In the genomic region with DNA sequence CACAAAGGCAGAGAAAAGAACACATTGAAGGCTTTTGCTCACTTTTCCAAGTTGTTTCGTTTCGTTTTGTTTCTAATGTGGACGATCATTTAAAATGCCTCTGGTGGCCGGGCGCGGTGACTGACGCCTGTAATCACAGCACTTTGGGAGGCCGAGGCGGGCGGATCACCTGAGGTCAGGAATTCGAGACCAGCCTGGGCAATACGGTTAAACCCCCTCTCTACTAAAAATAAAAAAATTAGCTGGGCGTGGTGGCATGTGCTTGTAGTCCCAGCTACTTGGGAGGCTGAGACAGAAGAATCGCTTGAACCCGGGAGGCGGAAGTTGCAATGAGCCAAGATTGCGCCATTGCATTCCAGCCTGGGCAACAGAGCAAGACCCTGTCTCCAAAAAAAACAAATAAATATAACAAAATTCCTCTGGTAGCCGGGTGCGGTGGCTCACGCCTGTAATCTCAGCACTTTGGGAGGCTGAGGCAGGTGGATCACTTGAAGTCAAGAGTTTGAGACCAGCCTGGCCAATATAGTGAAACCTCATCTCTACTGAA, we compare ENCODE assay signal across 8 cellular contexts. TPM values are rescaled to one million over a fixed set of nuclear protein-coding genes. Genes with fewer than 3 reads are reported as not detected.
A peak's percentile ranks its signal among the peaks of the same experiment; 100 is the strongest.
DNase-seq lines count a peak whose midpoint lies in the region; ATAC-seq, FAIRE-seq and TF ChIP-seq lines count a peak whose summit lies in the region.
"Not testable (repeated sequence)": the region's sequence is repeated elsewhere in the genome, so short reads cannot be mapped to it uniquely, and the experiment has no call there.

No MANE protein-coding gene starts in this region.

- H3K4me3 Mint-ChIP-seq in CD8-positive, alpha-beta T cell, result peak overlapping the region; percentile 92
- H3K4me3 Mint-ChIP-seq in activated CD4-positive, alpha-beta memory T cell treated with anti-CD3 and anti-CD28 coated beads, Interleukin-2, amount 10 ng/mL, durations not matched to agents 7 days and 5 days, result peak overlapping the region; percentile 77
- peak overlapping the region; percentile 85 for H3K4me3 Mint-ChIP-seq in nephron progenitor cell

- intact Hi-C loops in CD8-positive, alpha-beta T cell (cut with DNase I, micrococcal nuclease), result loop anchor here (1.0 to 5.0 kb wide), 11 partner anchors 17 to 615 kb away; a partner anchor contains a TSS
- intact Hi-C loops in left ventricle myocardium inferior (cut with micrococcal nuclease), result loop anchor here (10.0 kb wide), 1 partner anchor 59 kb away; no protein-coding TSS in a partner anchor

- not testable (repeated sequence) for H3K27me3 ChIP-seq in CD8-positive, alpha-beta T cell (ENCODE audit: insufficient read depth, low read length); bronchial epithelial cell (ENCODE audit: control insufficient read depth, insufficient read depth, low read length); left ventricle myocardium inferior (ENCODE audit: low read depth)

- TF ChIP-seq CTCF in CD8-positive, alpha-beta T cell (IDR thresholded peaks at IDR 0.05), result peak; percentile 25
- TF ChIP-seq CTCF in bronchial epithelial cell (IDR thresholded peaks at IDR 0.05; ENCODE audit: insufficient read depth, low read length, severe bottlenecking), result not testable (repeated sequence)
- TF ChIP-seq CTCF in left ventricle myocardium inferior (IDR thresholded peaks at IDR 0.05; ENCODE audit: borderline replicate concordance) (peak; percentile 46), nephron progenitor cell (IDR thresholded peaks at IDR 0.05) (peak; percentile 16)

- POLR2A ChIA-PET in CD8-positive, alpha-beta T cell (lab: Charles Lee), result interaction anchor here (0.6 to 1.0 kb wide), 4 partner anchors 35 to 244 kb away, joined by 3 read pairs; a partner anchor contains a TSS
- POLR2A ChIA-PET in HEK293T (lab: Yijun Ruan, JAX), result interaction anchor here (0.7 to 1.0 kb wide), 2 partner anchors 9 to 73 kb away, joined by 3 to 4 read pairs; no protein-coding TSS in a partner anchor
- POLR2A ChIA-PET in activated CD4-positive, alpha-beta memory T cell treated with anti-CD3 and anti-CD28 coated beads, Interleukin-2, amount 10 ng/mL, durations not matched to agents 7 days and 5 days (lab: Charles Lee), result interaction anchor here (1.0 to 1.1 kb wide), 2 partner anchors 16 to 41 kb away, joined by 3 read pairs; a partner anchor contains a TSS

- not testable (repeated sequence) for H3K9me3 Mint-ChIP-seq in CD8-positive, alpha-beta T cell; activated CD4-positive, alpha-beta memory T cell treated with anti-CD3 and anti-CD28 coated beads, Interleukin-2, amount 10 ng/mL, durations not matched to agents 7 days and 5 days; nephron progenitor cell

- not testable (repeated sequence) for H3K36me3 ChIP-seq in CD8-positive, alpha-beta T cell (ENCODE audit: insufficient read depth, low read length); bronchial epithelial cell (ENCODE audit: control insufficient read depth, insufficient read depth, low read length); left ventricle myocardium inferior

- H3K9me3 ChIP-seq in CD8-positive, alpha-beta T cell (ENCODE audit: low read length); left ventricle myocardium inferior (replicated peaks): not testable (repeated sequence)

- not testable (repeated sequence) for H3K4me1 ChIP-seq in CD8-positive, alpha-beta T cell (ENCODE audit: insufficient read depth, low read length)
- H3K4me1 ChIP-seq in left ventricle myocardium inferior, result peaks cover 52% of the 10 kb centered on the region

- H3K27me3 Mint-ChIP-seq in CD8-positive, alpha-beta T cell (ENCODE audit: low read depth); activated CD4-positive, alpha-beta memory T cell treated with anti-CD3 and anti-CD28 coated beads, Interleukin-2, amount 10 ng/mL, durations not matched to agents 7 days and 5 days; nephron progenitor cell (ENCODE audit: low read depth, poor library complexity): not testable (repeated sequence)

- H3K36me3 Mint-ChIP-seq in CD8-positive, alpha-beta T cell; activated CD4-positive, alpha-beta memory T cell treated with anti-CD3 and anti-CD28 coated beads, Interleukin-2, amount 10 ng/mL, durations not matched to agents 7 days and 5 days (ENCODE audit: low read depth); nephron progenitor cell (ENCODE audit: low read depth): not testable (repeated sequence)

- peak overlapping the region; percentile 75 for H3K27ac ChIP-seq in CD8-positive, alpha-beta T cell (ENCODE audit: low read depth, low read length)
- peak overlapping the region; percentile 98 for H3K27ac ChIP-seq in left ventricle myocardium inferior (replicated peaks)

- CTCF ChIA-PET in CD8-positive, alpha-beta T cell (lab: Charles Lee), result interaction anchor here (0.8 kb wide), 1 partner anchor 16 kb away, joined by 3 read pairs; no protein-coding TSS in a partner anchor
- CTCF ChIA-PET in HEK293T (lab: Yijun Ruan, JAX), result interaction anchor here (1.0 kb wide), 1 partner anchor 17 kb away, joined by 7 read pairs; no protein-coding TSS in a partner anchor
- CTCF ChIA-PET in activated CD4-positive, alpha-beta memory T cell treated with anti-CD3 and anti-CD28 coated beads, Interleukin-2, amount 10 ng/mL, durations not matched to agents 7 days and 5 days (lab: Charles Lee), result interaction anchor here (0.8 kb wide), 1 partner anchor 70 kb away, joined by 3 read pairs; no protein-coding TSS in a partner anchor

- peaks cover 14% of the 10 kb centered on the region for H3K4me1 Mint-ChIP-seq in CD8-positive, alpha-beta T cell (ENCODE audit: low read depth)
- H3K4me1 Mint-ChIP-seq in activated CD4-positive, alpha-beta memory T cell treated with anti-CD3 and anti-CD28 coated beads, Interleukin-2, amount 10 ng/mL, durations not matched to agents 7 days and 5 days, result peaks cover 19% of the 10 kb centered on the region
- peaks cover 14% of the 10 kb centered on the region for H3K4me1 Mint-ChIP-seq in nephron progenitor cell

- DNase-seq in CD8-positive, alpha-beta T cell, result peak in 4 of 7 experiments; percentile 8 to 40 (median 28)
- not testable (repeated sequence) for DNase-seq in HEK293T (ENCODE audit: extremely low spot score); bronchial epithelial cell (ENCODE audit: low read depth); left ventricle myocardium inferior
- DNase-seq in NCI-H82 (lab: John Stamatoyannopoulos, UW) (peak; percentile 65), nephron progenitor cell (peak; percentile 28)
- DNase-seq in activated CD4-positive, alpha-beta memory T cell treated with anti-CD3 and anti-CD28 coated beads, Interleukin-2, amount 10 ng/mL, durations not matched to agents 7 days and 5 days, result peak; percentile 41
- peak in 4 of 6 experiments; percentile 17 to 50 (median 31) for DNase-seq in stimulated activated naive CD4-positive, alpha-beta T cell (lab: John Stamatoyannopoulos, UW)

- peak overlapping the region; percentile 77 for H3K4me3 ChIP-seq in CD8-positive, alpha-beta T cell (ENCODE audit: low read depth, low read length)
- peak overlapping the region; percentile 89 for H3K4me3 ChIP-seq in bronchial epithelial cell (ENCODE audit: low read depth, low read length)
- H3K4me3 ChIP-seq in left ventricle myocardium inferior, result peak overlapping the region; percentile 96

- not testable (repeated sequence) for FAIRE-seq in bronchial epithelial cell (lab: Jason Lieb, UNC)

- not testable (repeated sequence) for ATAC-seq in CD8-positive, alpha-beta T cell

- peak overlapping the region; percentile 92 for H3K27ac Mint-ChIP-seq in CD8-positive, alpha-beta T cell
- H3K27ac Mint-ChIP-seq in activated CD4-positive, alpha-beta memory T cell treated with anti-CD3 and anti-CD28 coated beads, Interleukin-2, amount 10 ng/mL, durations not matched to agents 7 days and 5 days, result peak overlapping the region; percentile 66
- H3K27ac Mint-ChIP-seq in nephron progenitor cell, result peak overlapping the region; percentile 84

TF ChIP-seq in HEK293T, 16 proteins besides CTCF, POLR2A, EP300 and RAD21:
- TF ChIP-seq L3MBTL2 (conservative IDR thresholded peaks at IDR 0.05), result peak; percentile 40
- TF ChIP-seq, protein P1, sequence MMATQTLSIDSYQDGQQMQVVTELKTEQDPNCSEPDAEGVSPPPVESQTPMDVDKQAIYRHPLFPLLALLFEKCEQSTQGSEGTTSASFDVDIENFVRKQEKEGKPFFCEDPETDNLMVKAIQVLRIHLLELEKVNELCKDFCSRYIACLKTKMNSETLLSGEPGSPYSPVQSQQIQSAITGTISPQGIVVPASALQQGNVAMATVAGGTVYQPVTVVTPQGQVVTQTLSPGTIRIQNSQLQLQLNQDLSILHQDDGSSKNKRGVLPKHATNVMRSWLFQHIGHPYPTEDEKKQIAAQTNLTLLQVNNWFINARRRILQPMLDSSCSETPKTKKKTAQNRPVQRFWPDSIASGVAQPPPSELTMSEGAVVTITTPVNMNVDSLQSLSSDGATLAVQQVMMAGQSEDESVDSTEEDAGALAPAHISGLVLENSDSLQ (IDR thresholded peaks at IDR 0.05), result peak; percentile 84

RNA-seq across cellular contexts. Expression of a gene that starts 1.1 kb away (rescaled TPM):
- 10 to 100 TPM; 18.4 to 22.2 TPM for total RNA-seq in CD8-positive, alpha-beta T cell
- total RNA-seq in activated CD4-positive, alpha-beta memory T cell treated with anti-CD3 and anti-CD28 coated beads, Interleukin-2, amount 10 ng/mL, durations not matched to agents 7 days and 5 days, result 10 to 100 TPM; 23.0 to 24.1 TPM
- 32.3 and 40.5 TPM in 2 replicates for total RNA-seq in bronchial epithelial cell
- 531 TPM for total RNA-seq in left ventricle myocardium inferior

RNA-seq across cellular contexts. Expression of a gene that starts 41.5 kb away (rescaled TPM):
- 1 to 10 TPM; 7.3 to 7.7 TPM for total RNA-seq in CD8-positive, alpha-beta T cell
- total RNA-seq in activated CD4-positive, alpha-beta memory T cell treated with anti-CD3 and anti-CD28 coated beads, Interleukin-2, amount 10 ng/mL, durations not matched to agents 7 days and 5 days, result 10 to 100 TPM; 70.0 to 72.0 TPM
- 47.9 and 61.6 TPM in 2 replicates for total RNA-seq in bronchial epithelial cell
- 19.3 TPM for total RNA-seq in left ventricle myocardium inferior

Comparison
In these comparisons a context has a peak if more than half of its experiments do, and no peak if none do; other contexts are left out.
1. RNA of a gene that starts 1.1 kb away (total RNA-seq): 531 TPM in left ventricle myocardium inferior (single experiment); 32.3 to 40.5 TPM in bronchial epithelial cell, 23.0 to 24.1 TPM in activated CD4-positive, alpha-beta memory T cell treated with anti-CD3 and anti-CD28 coated beads, Interleukin-2, amount 10 ng/mL, durations not matched to agents 7 days and 5 days and 18.4 to 22.2 TPM in CD8-positive, alpha-beta T cell; every median in the first group is over 10 times any median in the second.
2. Peak in every context shown above with its lines, with median percentiles within 50 percentile points of each other: H3K4me3 ChIP-seq, H3K27ac Mint-ChIP-seq and H3K4me3 Mint-ChIP-seq.